ENCODE assay signal across 20 cellular contexts in genomic region chr14:91964724-91965123, GRCh38. TPM values are rescaled to one million over a fixed set of nuclear protein-coding genes. Genes with fewer than 3 reads are reported as not detected.
"Had no signal": no experiment of that assay in that cellular context is flagged by ENCODE, and none has a peak within 500 bp of the region (broad histone marks: within the 10 kb centered on the region; RNA-seq: fewer than 3 reads in every experiment).

No MANE protein-coding gene starts in this region.

- H3K9me3 Mint-ChIP-seq: activated B cell treated with CpG ODN at 0.5 μM for 24 hours; activated CD4-positive, alpha-beta memory T cell treated with anti-CD3 and anti-CD28 coated beads, Interleukin-2, amount 10 ng/mL, durations not matched to agents 7 days and 5 days; activated naive CD4-positive, alpha-beta T cell treated with anti-CD3 and anti-CD28 coated beads, Interleukin-2, amount 10 ng/mL, durations not matched to agents 7 days and 5 days; activated T-cell treated with anti-CD3 and anti-CD28 coated beads, Interleukin-2, amount 50 U/mL, for 24 hours; effector memory CD8-positive, alpha-beta T cell; immature natural killer cell; naive thymus-derived CD4-positive, alpha-beta T cell; stimulated activated naive B cell treated with anti-CD40 and anti-IgM and Interleukin-4, amounts not matched to agents 10 μg/mL and 1 μg/mL and 100 μg/mL, for 72 hours; T-cell had no signal

- H3K4me3 Mint-ChIP-seq: activated B cell treated with CpG ODN at 0.5 μM for 24 hours; activated CD4-positive, alpha-beta memory T cell treated with anti-CD3 and anti-CD28 coated beads, Interleukin-2, amount 10 ng/mL, durations not matched to agents 7 days and 5 days; activated naive CD4-positive, alpha-beta T cell treated with anti-CD3 and anti-CD28 coated beads, Interleukin-2, amount 10 ng/mL, durations not matched to agents 7 days and 5 days; activated T-cell treated with anti-CD3 and anti-CD28 coated beads, Interleukin-2, amount 50 U/mL, for 24 hours; effector memory CD8-positive, alpha-beta T cell; immature natural killer cell; naive thymus-derived CD4-positive, alpha-beta T cell; stimulated activated naive B cell treated with anti-CD40 and anti-IgM and Interleukin-4, amounts not matched to agents 10 μg/mL and 1 μg/mL and 100 μg/mL, for 72 hours; T-cell had no signal

- H3K4me1 ChIP-seq: esophagus squamous epithelium, pancreas, sigmoid colon, transverse colon, vagina had no signal

- H3K27me3 Mint-ChIP-seq: activated B cell treated with CpG ODN at 0.5 μM for 24 hours; activated CD4-positive, alpha-beta memory T cell treated with anti-CD3 and anti-CD28 coated beads, Interleukin-2, amount 10 ng/mL, durations not matched to agents 7 days and 5 days; activated naive CD4-positive, alpha-beta T cell treated with anti-CD3 and anti-CD28 coated beads, Interleukin-2, amount 10 ng/mL, durations not matched to agents 7 days and 5 days; effector memory CD8-positive, alpha-beta T cell; naive thymus-derived CD4-positive, alpha-beta T cell; stimulated activated naive B cell treated with anti-CD40 and anti-IgM and Interleukin-4, amounts not matched to agents 10 μg/mL and 1 μg/mL and 100 μg/mL, for 72 hours; T-cell had no signal

- H3K27me3 ChIP-seq: esophagus squamous epithelium, pancreas, sigmoid colon, transverse colon, vagina had no signal

- H3K27ac ChIP-seq: esophagus squamous epithelium, pancreas, transverse colon, vagina had no signal

- H3K9me3 ChIP-seq: esophagus squamous epithelium, pancreas, sigmoid colon, transverse colon, vagina had no signal

- DNase-seq: activated B cell treated with CpG ODN at 0.5 μM for 24 hours; activated CD4-positive, alpha-beta memory T cell treated with anti-CD3 and anti-CD28 coated beads, Interleukin-2, amount 10 ng/mL, durations not matched to agents 7 days and 5 days; activated CD4-positive, alpha-beta T cell treated with anti-CD3 and anti-CD28 coated beads for 4 hours; activated naive CD4-positive, alpha-beta T cell treated with anti-CD3 and anti-CD28 coated beads, Interleukin-2, amount 10 ng/mL, durations not matched to agents 7 days and 5 days; activated T-cell treated with anti-CD3 and anti-CD28 coated beads, Interleukin-2, amount 50 U/mL, for 24 hours; dermis blood vessel endothelial cell; effector memory CD8-positive, alpha-beta T cell; esophagus squamous epithelium; immature natural killer cell; kidney glomerular epithelial cell; left ventricle myocardium superior; mesenchymal stem cell; naive thymus-derived CD4-positive, alpha-beta T cell; pancreas; sigmoid colon; stimulated activated CD4-positive, alpha-beta T cell treated with anti-CD3 and anti-CD28 coated beads, Interleukin-4, amount 100 ng/mL, for 4 hours; stimulated activated naive B cell treated with anti-CD40 and anti-IgM and Interleukin-4, amounts not matched to agents 10 μg/mL and 1 μg/mL and 100 μg/mL, for 72 hours; T-cell; transverse colon had no signal

- ATAC-seq: effector memory CD8-positive, alpha-beta T cell; left ventricle myocardium superior; naive thymus-derived CD4-positive, alpha-beta T cell; stimulated activated naive B cell treated with anti-CD40 and anti-IgM and Interleukin-4, amounts not matched to agents 10 μg/mL and 1 μg/mL and 100 μg/mL, for 72 hours; T-cell had no signal

- H3K27ac Mint-ChIP-seq: activated B cell treated with CpG ODN at 0.5 μM for 24 hours; activated CD4-positive, alpha-beta memory T cell treated with anti-CD3 and anti-CD28 coated beads, Interleukin-2, amount 10 ng/mL, durations not matched to agents 7 days and 5 days; activated naive CD4-positive, alpha-beta T cell treated with anti-CD3 and anti-CD28 coated beads, Interleukin-2, amount 10 ng/mL, durations not matched to agents 7 days and 5 days; activated T-cell treated with anti-CD3 and anti-CD28 coated beads, Interleukin-2, amount 50 U/mL, for 24 hours; effector memory CD8-positive, alpha-beta T cell; immature natural killer cell; stimulated activated naive B cell treated with anti-CD40 and anti-IgM and Interleukin-4, amounts not matched to agents 10 μg/mL and 1 μg/mL and 100 μg/mL, for 72 hours; T-cell had no signal

RNA-seq across cellular contexts. Expression of gene FBLN5, which starts 17.2 kb away (rescaled TPM):
- total RNA-seq: activated B cell treated with CpG ODN at 0.5 μM for 24 hours had no signal
